1 cellular context compared by ENCODE assay signal in genomic region chrX:49164589-49165360, GRCh38.
TF ChIP-seq lines count a peak whose summit lies in the region.

No MANE protein-coding gene starts in this region.

TF ChIP-seq in IMR-90, 13 proteins besides CTCF, POLR2A, EP300 and RAD21 (continued from another document):
- TF ChIP-seq, protein P1, sequence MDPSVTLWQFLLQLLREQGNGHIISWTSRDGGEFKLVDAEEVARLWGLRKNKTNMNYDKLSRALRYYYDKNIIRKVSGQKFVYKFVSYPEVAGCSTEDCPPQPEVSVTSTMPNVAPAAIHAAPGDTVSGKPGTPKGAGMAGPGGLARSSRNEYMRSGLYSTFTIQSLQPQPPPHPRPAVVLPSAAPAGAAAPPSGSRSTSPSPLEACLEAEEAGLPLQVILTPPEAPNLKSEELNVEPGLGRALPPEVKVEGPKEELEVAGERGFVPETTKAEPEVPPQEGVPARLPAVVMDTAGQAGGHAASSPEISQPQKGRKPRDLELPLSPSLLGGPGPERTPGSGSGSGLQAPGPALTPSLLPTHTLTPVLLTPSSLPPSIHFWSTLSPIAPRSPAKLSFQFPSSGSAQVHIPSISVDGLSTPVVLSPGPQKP (IDR thresholded peaks at IDR 0.05; ENCODE audit: borderline replicate concordance, low read depth, low read length): no peak
- no peak for TF ChIP-seq BHLHE40 (IDR thresholded peaks at IDR 0.05; ENCODE audit: low read depth, low read length)
- TF ChIP-seq MAZ (IDR thresholded peaks at IDR 0.05; ENCODE audit: borderline replicate concordance, low read depth, low read length): no peak
- TF ChIP-seq RCOR1 (IDR thresholded peaks at IDR 0.05; ENCODE audit: insufficient replicate concordance, low read length): no peak
- no peak for TF ChIP-seq CHD1 (IDR thresholded peaks at IDR 0.05; ENCODE audit: low read depth, low read length)
- TF ChIP-seq CEBPB (IDR thresholded peaks at IDR 0.05; ENCODE audit: low read depth, low read length): no peak
- no peak for TF ChIP-seq USF2 (IDR thresholded peaks at IDR 0.05; ENCODE audit: low read depth, low read length)
- TF ChIP-seq NFE2L2 (IDR thresholded peaks at IDR 0.05; ENCODE audit: low read depth, low read length): no peak
